In the genomic region with DNA sequence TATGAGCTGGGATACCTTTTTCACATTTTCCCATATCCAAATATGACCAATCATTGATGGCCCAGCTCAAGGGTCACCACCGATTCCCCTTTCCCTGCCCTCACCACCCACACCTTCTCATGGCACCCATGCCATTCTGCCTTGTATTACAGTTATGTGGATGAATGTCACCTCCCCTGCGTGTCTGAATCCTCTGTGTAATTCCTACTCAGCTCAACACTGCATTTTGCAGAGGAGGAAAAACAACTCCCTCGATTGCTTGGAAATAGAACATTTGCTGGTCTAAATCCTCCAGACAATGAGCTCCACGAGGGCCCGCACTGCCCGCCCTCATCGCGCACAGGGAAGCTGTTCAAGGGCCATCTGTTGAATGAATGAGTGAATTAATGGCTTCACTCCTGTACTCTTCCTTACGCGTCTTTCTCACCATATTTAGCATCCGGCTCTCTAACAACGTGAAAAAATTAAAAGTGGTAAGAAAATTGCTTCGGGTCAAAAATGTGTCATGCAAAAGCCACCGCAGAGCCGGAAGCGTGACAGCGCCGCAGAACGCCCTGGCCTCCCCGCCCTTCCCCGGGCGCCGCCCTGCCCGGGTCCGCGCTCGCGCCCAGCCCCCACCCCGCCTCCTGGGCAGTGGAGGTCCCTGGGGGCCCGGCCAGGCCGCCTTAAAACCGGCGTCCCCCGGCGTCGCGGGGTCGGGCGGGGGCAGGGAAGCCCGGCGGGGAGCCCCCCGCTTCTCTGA, we compare ENCODE assay signal across 1 cellular context.
TF ChIP-seq lines count a peak whose summit lies in the region.

No MANE protein-coding gene starts in this region.

TF ChIP-seq in IMR-90, 13 proteins besides CTCF, POLR2A, EP300 and RAD21 (continued from another document):
- TF ChIP-seq, protein P1, sequence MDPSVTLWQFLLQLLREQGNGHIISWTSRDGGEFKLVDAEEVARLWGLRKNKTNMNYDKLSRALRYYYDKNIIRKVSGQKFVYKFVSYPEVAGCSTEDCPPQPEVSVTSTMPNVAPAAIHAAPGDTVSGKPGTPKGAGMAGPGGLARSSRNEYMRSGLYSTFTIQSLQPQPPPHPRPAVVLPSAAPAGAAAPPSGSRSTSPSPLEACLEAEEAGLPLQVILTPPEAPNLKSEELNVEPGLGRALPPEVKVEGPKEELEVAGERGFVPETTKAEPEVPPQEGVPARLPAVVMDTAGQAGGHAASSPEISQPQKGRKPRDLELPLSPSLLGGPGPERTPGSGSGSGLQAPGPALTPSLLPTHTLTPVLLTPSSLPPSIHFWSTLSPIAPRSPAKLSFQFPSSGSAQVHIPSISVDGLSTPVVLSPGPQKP (IDR thresholded peaks at IDR 0.05; ENCODE audit: borderline replicate concordance, low read depth, low read length), result no peak
- no peak for TF ChIP-seq RFX5 (IDR thresholded peaks at IDR 0.05; ENCODE audit: low read depth, low read length)
- no peak for TF ChIP-seq MXI1 (IDR thresholded peaks at IDR 0.05; ENCODE audit: borderline replicate concordance, low read depth, low read length)
- no peak for TF ChIP-seq SMC3 (IDR thresholded peaks at IDR 0.05; ENCODE audit: low read depth, low read length)
